Comparison of ENCODE assay signal across 9 cellular contexts in the genomic region with DNA sequence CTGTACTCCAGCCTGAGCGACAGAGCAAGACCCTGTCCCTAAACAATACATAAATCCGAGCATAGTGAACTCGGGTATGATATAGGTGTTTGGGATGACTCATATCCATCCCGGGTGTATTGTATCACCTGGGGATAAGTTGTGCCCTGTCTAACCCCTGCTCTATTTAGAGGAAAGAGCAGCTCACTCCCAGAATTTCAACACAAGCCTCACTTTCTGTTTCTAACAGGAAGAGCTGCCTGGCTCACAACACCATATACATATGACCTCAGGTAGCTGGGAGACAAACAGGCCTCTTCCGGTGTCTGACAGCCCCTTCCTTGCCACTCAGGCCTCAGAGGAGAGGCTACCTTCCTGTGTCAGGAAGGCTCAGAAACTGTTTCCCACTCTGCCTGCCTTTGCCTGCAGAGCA. TPM values are rescaled to one million over a fixed set of nuclear protein-coding genes. Genes with fewer than 3 reads are reported as not detected.
DNase-seq lines count a peak whose midpoint lies in the region; ATAC-seq and TF ChIP-seq lines count a peak whose summit lies in the region.
"Had no signal": no experiment of that assay in that cellular context is flagged by ENCODE, and none has a peak within 500 bp of the region (broad histone marks: within the 10 kb centered on the region; RNA-seq: fewer than 3 reads in every experiment).

No MANE protein-coding gene starts in this region.

- POLR2A ChIA-PET in CD8-positive, alpha-beta memory T cell (lab: Charles Lee): interaction anchor here (0.6 to 2.1 kb wide), 5 partner anchors 10 to 288 kb away, joined by 3 to 20 read pairs (median 4); a partner anchor contains a TSS

- no peak for TF ChIP-seq CTCF in OCI-LY1 (IDR thresholded peaks at IDR 0.05; ENCODE audit: low read length)
- no peak for TF ChIP-seq CTCF in nephron (IDR thresholded peaks at IDR 0.05; ENCODE audit: unreplicated experiment in 3 of 3)

- ATAC-seq in GM21390 (IDR thresholded peaks at IDR 0.05; ENCODE audit: unreplicated experiment): peak; percentile 70

- peak; percentile 24 to 67 (median 52) for DNase-seq in CD8-positive, alpha-beta memory T cell
- no peak for DNase-seq in caudate nucleus (lab: John Stamatoyannopoulos, UW)
- no peak for DNase-seq in NCI-H446 treated with DMSO at 0.1 percent for 48 hours (lab: John Stamatoyannopoulos, UW)
- DNase-seq in NCI-H1417 treated with DMSO at 0.1 percent for 48 hours (lab: John Stamatoyannopoulos, UW): no peak
- DNase-seq in NCI-H446 (lab: John Stamatoyannopoulos, UW): no peak

- H3K9me3 ChIP-seq in CD8-positive, alpha-beta memory T cell (ENCODE audit: low read length): no peaks in the 10 kb centered on the region
- no peaks in the 10 kb centered on the region for H3K9me3 ChIP-seq in OCI-LY1 (ENCODE audit: low read length)

- H3K9me3 Mint-ChIP-seq in CD8-positive, alpha-beta memory T cell: no peaks in the 10 kb centered on the region
- no peaks in the 10 kb centered on the region for H3K9me3 Mint-ChIP-seq in nephron

- H3K27ac ChIP-seq in CD8-positive, alpha-beta memory T cell (ENCODE audit: low read depth, low read length): peak overlapping the region; percentile 40
- H3K27ac ChIP-seq in OCI-LY1 (ENCODE audit: low read depth, low read length, poor library complexity, severe bottlenecking): peak overlapping the region; percentile 28
- peak overlapping the region; percentile 62 for H3K27ac ChIP-seq in caudate nucleus (ENCODE audit: low read depth, low read length)

- peak overlapping the region; percentile 4 for H3K4me3 ChIP-seq in CD8-positive, alpha-beta memory T cell (ENCODE audit: low read length)
- no peak overlapping the region for H3K4me3 ChIP-seq in OCI-LY1 (ENCODE audit: low read depth, low read length, poor library complexity, severe bottlenecking)

- H3K4me2 ChIP-seq in OCI-LY1 (ENCODE audit: low read length): peak overlapping the region; percentile 22; the same call in 1 of the 2 replicates

- no peaks in the 10 kb centered on the region for H3K36me3 ChIP-seq in CD8-positive, alpha-beta memory T cell (ENCODE audit: insufficient read depth, low read length)
- H3K36me3 ChIP-seq in OCI-LY1 (ENCODE audit: insufficient read depth, low read length): peaks cover 9% of the 10 kb centered on the region; the same call in 1 of the 2 replicates

- H3K36me3 Mint-ChIP-seq in CD8-positive, alpha-beta memory T cell: peaks cover 0 to 9% (median 4%) of the 10 kb centered on the region in 3 donors
- peaks cover 9% of the 10 kb centered on the region for H3K36me3 Mint-ChIP-seq in nephron (ENCODE audit: low read depth)

- H3K9ac ChIP-seq in OCI-LY1 (ENCODE audit: low read length): peak overlapping the region; percentile 26; the same call in 1 of the 2 replicates

- H3K9me2 ChIP-seq in OCI-LY1 (ENCODE audit: low read depth, low read length): no peaks in the 10 kb centered on the region

- no peaks in the 10 kb centered on the region for H3K27me3 Mint-ChIP-seq in CD8-positive, alpha-beta memory T cell
- peaks cover 3% of the 10 kb centered on the region for H3K27me3 Mint-ChIP-seq in nephron (ENCODE audit: low read depth)

- no peaks in the 10 kb centered on the region for H3F3A ChIP-seq in OCI-LY1 (ENCODE audit: insufficient read depth, low read length)

- H3K4me1 ChIP-seq in CD8-positive, alpha-beta memory T cell (ENCODE audit: insufficient read depth, low read length): peaks cover 23% of the 10 kb centered on the region
- H3K4me1 ChIP-seq in OCI-LY1 (ENCODE audit: insufficient read depth, low read length, severe bottlenecking): peaks cover 9% of the 10 kb centered on the region

- H3K4me3 Mint-ChIP-seq in CD8-positive, alpha-beta memory T cell: peak overlapping the region; percentile 44 to 85 (median 68)
- H3K4me3 Mint-ChIP-seq in nephron: no peak overlapping the region

- H3K4me1 Mint-ChIP-seq in CD8-positive, alpha-beta memory T cell: peaks cover 20 to 30% (median 23%) of the 10 kb centered on the region in 3 donors
- peaks cover 52% of the 10 kb centered on the region for H3K4me1 Mint-ChIP-seq in nephron

- peak overlapping the region; percentile 93 to 96 (median 94) for H3K27ac Mint-ChIP-seq in CD8-positive, alpha-beta memory T cell
- H3K27ac Mint-ChIP-seq in nephron: peak overlapping the region; percentile 87 to 90 (median 88)

- H3K27me3 ChIP-seq in CD8-positive, alpha-beta memory T cell (ENCODE audit: insufficient read depth, low read length, poor library complexity, severe bottlenecking): no peaks in the 10 kb centered on the region
- H3K27me3 ChIP-seq in OCI-LY1 (ENCODE audit: insufficient read depth, low read length): no peaks in the 10 kb centered on the region

- CTCF ChIA-PET in CD8-positive, alpha-beta memory T cell (lab: Charles Lee): interaction anchor here (0.7 to 2.1 kb wide), 9 partner anchors 9 to 156 kb away, joined by 3 to 15 read pairs (median 4); a partner anchor contains a TSS

- no peak overlapping the region for H2AFZ ChIP-seq in OCI-LY1 (ENCODE audit: low read length)

- H4K20me1 ChIP-seq in OCI-LY1 (ENCODE audit: insufficient read depth, low read length): no peaks in the 10 kb centered on the region

- no peaks in the 10 kb centered on the region for H3K79me2 ChIP-seq in OCI-LY1 (ENCODE audit: insufficient read depth, low read length)

RNA-seq across cellular contexts. Expression of a gene that starts 9.9 kb away (rescaled TPM):
- total RNA-seq in CD8-positive, alpha-beta memory T cell: 10 to 100 TPM; 25.4 to 25.8 TPM
- polyA plus RNA-seq in CD8-positive, alpha-beta memory T cell: 7.2 TPM

RNA-seq across cellular contexts. Expression of a gene that starts 47.0 kb away (rescaled TPM):
- total RNA-seq in CD8-positive, alpha-beta memory T cell: 100 to 1,000 TPM; 549 to 556 TPM
- polyA plus RNA-seq in CD8-positive, alpha-beta memory T cell: 266 TPM

RNA-seq across cellular contexts. Expression of a gene that starts 52.1 kb away (rescaled TPM):
- 10 to 100 TPM; 27.6 to 28.7 TPM for total RNA-seq in CD8-positive, alpha-beta memory T cell
- polyA plus RNA-seq in CD8-positive, alpha-beta memory T cell: 11.9 TPM

RNA-seq across cellular contexts. Expression of a gene that starts 57.2 kb away (rescaled TPM):
- total RNA-seq in CD8-positive, alpha-beta memory T cell: under 1 TPM; 0.29 to 0.37 TPM
- polyA plus RNA-seq in CD8-positive, alpha-beta memory T cell: not detected
- total RNA-seq: epithelial cell of proximal tubule had no signal

RNA-seq across cellular contexts. Expression of a gene that starts 57.3 kb away (rescaled TPM):
- 100 to 1,000 TPM; 140 to 148 TPM for total RNA-seq in CD8-positive, alpha-beta memory T cell
- 167 TPM for polyA plus RNA-seq in CD8-positive, alpha-beta memory T cell

Comparison
In these comparisons a context has a peak if more than half of its experiments do, and no peak if none do; other contexts are left out.
1. DNase-seq: peak in CD8-positive, alpha-beta memory T cell (5 of 5); none in caudate nucleus (0 of 61), NCI-H446 treated with DMSO at 0.1 percent for 48 hours (single experiment), NCI-H1417 treated with DMSO at 0.1 percent for 48 hours (single experiment) and NCI-H446 (0 of 2).
2. H3K4me3 Mint-ChIP-seq: peak in CD8-positive, alpha-beta memory T cell (7 of 7); none in nephron (0 of 3).
3. Peak in every context shown above with its lines, with median percentiles within 50 percentile points of each other: H3K27ac ChIP-seq.